Comparison of ENCODE assay signal across 8 cellular contexts in genomic region chr5:145681686-145682085, GRCh38.
DNase-seq lines count a peak whose midpoint lies in the region; ATAC-seq and TF ChIP-seq lines count a peak whose summit lies in the region.

No MANE protein-coding gene starts in this region.

- no peak overlapping the region for H3K4me3 Mint-ChIP-seq in naive thymus-derived CD4-positive, alpha-beta T cell

- H3K4me1 ChIP-seq in naive thymus-derived CD4-positive, alpha-beta T cell (ENCODE audit: control insufficient read depth in 2 of 2, insufficient read depth in 2 of 2, low read length in 2 of 2), result no peaks in the 10 kb centered on the region

- POLR2A ChIA-PET in naive thymus-derived CD4-positive, alpha-beta T cell (lab: Charles Lee), result no interaction called here

- no peak overlapping the region for H3K27ac ChIP-seq in C4-2B
- no peak overlapping the region for H3K27ac ChIP-seq in naive thymus-derived CD4-positive, alpha-beta T cell (ENCODE audit: low read depth, low read length)

- H3K4me1 Mint-ChIP-seq in naive thymus-derived CD4-positive, alpha-beta T cell, result peaks cover 0 to 2% (median 0%) of the 10 kb centered on the region in 7 donors

- H3K36me3 ChIP-seq in naive thymus-derived CD4-positive, alpha-beta T cell (ENCODE audit: control insufficient read depth in 2 of 3, insufficient read depth in 3 of 3, low read length in 3 of 3), result no peaks in the 10 kb centered on the region

- no peak overlapping the region for H3K27ac Mint-ChIP-seq in naive thymus-derived CD4-positive, alpha-beta T cell

- no peaks in the 10 kb centered on the region for H3K27me3 Mint-ChIP-seq in naive thymus-derived CD4-positive, alpha-beta T cell

- peak; percentile 98 for ATAC-seq in GM18520 (IDR thresholded peaks at IDR 0.05; ENCODE audit: unreplicated experiment)
- peak; percentile 98 for ATAC-seq in HG02938 (IDR thresholded peaks at IDR 0.05; ENCODE audit: unreplicated experiment)
- ATAC-seq in esophagus mucosa, result peak; percentile 98
- ATAC-seq in naive thymus-derived CD4-positive, alpha-beta T cell, result peak; percentile 68

- CTCF ChIA-PET in naive thymus-derived CD4-positive, alpha-beta T cell (lab: Charles Lee), result interaction anchor here (1.0 kb wide), 1 partner anchor 745 kb away, joined by 3 read pairs; no protein-coding TSS in a partner anchor

- H3K4me3 ChIP-seq in naive thymus-derived CD4-positive, alpha-beta T cell (ENCODE audit: low read length), result no peak overlapping the region

- H3K36me3 Mint-ChIP-seq in naive thymus-derived CD4-positive, alpha-beta T cell, result no peaks in the 10 kb centered on the region

- H3K27me3 ChIP-seq in naive thymus-derived CD4-positive, alpha-beta T cell (ENCODE audit: control insufficient read depth in 2 of 2, insufficient read depth in 2 of 2, low read length in 2 of 2), result no peaks in the 10 kb centered on the region

- H3K9me3 ChIP-seq in naive thymus-derived CD4-positive, alpha-beta T cell (ENCODE audit: control insufficient read depth in 2 of 3, low read length in 3 of 3), result no peaks in the 10 kb centered on the region

- intact Hi-C loops in naive thymus-derived CD4-positive, alpha-beta T cell (cut with micrococcal nuclease), result loop anchor here (1.0 to 5.0 kb wide), 3 partner anchors 144 to 1479 kb away; no protein-coding TSS in a partner anchor

- DNase-seq in NCI-H1417 (lab: John Stamatoyannopoulos, UW), result peak; percentile 34 to 74 (median 57)
- DNase-seq in SKM-1 treated with dmso at 0.1 percent for 144 hours (lab: John Stamatoyannopoulos, UW; ENCODE audit: unreplicated experiment), result peak; percentile 81
- DNase-seq in naive thymus-derived CD4-positive, alpha-beta T cell, result peak in 1 of 9 donors; percentile 24
- no peak for DNase-seq in DMS79 treated with DMSO at 0.1 percent for 48 hours (lab: John Stamatoyannopoulos, UW)

- H3K9me3 Mint-ChIP-seq in naive thymus-derived CD4-positive, alpha-beta T cell, result no peaks in the 10 kb centered on the region

- TF ChIP-seq CTCF in C4-2B (conservative IDR thresholded peaks at IDR 0.05), result peak; percentile 90
